28 cellular contexts compared by ENCODE assay signal in the genomic region with DNA sequence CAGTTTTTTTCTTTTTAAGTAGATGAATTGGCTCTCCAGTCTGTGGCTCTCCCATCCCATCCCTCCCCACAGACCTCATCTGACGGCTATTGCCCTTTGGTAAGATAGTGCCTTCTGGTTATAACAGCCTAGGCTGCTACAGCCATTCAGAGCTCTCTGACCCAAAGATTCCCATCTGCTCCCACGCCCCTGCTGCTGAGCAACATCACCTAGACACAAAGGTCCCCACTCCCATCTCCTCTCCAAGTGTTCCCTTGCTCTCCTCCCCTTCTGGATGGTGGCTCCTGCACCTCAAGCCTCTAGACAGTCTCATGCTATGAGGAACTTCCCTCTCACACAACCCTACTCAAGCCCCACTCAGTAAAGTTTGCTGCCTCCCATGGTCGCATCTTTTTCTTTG. TPM values are rescaled to one million over a fixed set of nuclear protein-coding genes. Genes with fewer than 3 reads are reported as not detected.
"Had no signal": no experiment of that assay in that cellular context is flagged by ENCODE, and none has a peak within 500 bp of the region (broad histone marks: within the 10 kb centered on the region; RNA-seq: fewer than 3 reads in every experiment).

No MANE protein-coding gene starts in this region.

- H3K4me1 ChIP-seq: adrenal gland had no signal

- H3K4me3 ChIP-seq: adrenal gland, body of pancreas had no signal

- H3K9me3 ChIP-seq: adrenal gland, body of pancreas had no signal

- H3K36me3 ChIP-seq: adrenal gland, WERI-Rb-1 had no signal

- ATAC-seq: activated CD4-positive, CD25-positive, alpha-beta regulatory T cell treated with anti-CD3 and anti-CD28 coated beads, Interleukin-2, amount 50 U/mL, for 24 hours; activated CD8-positive, alpha-beta T cell treated with anti-CD3 and anti-CD28 coated beads, Interleukin-2, amount 10 ng/mL, durations not matched to agents 7 days and 5 days; activated naive CD8-positive, alpha-beta T cell treated with anti-CD3 and anti-CD28 coated beads, Interleukin-2, amount 50 U/mL, for 24 hours; activated T-cell treated with anti-CD3 and anti-CD28 coated beads, Interleukin-2, amount 50 U/mL, for 4 hours; activated T-helper 17 cell treated with anti-CD3 and anti-CD28 coated beads, Interleukin-2, amount 50 U/mL, for 72 hours; body of pancreas; esophagus mucosa; T-helper 17 cell had no signal

- H3K27ac ChIP-seq: adrenal gland, body of pancreas, WERI-Rb-1 had no signal

- H3K9me3 Mint-ChIP-seq: activated B cell treated with CpG ODN at 0.5 μM for 24 hours; activated CD4-positive, alpha-beta memory T cell treated with anti-CD3 and anti-CD28 coated beads for 36 hours; activated CD4-positive, alpha-beta T cell treated with anti-CD3 and anti-CD28 coated beads, Interleukin-2, amount 10 ng/mL, durations not matched to agents 24 days and 14 days; activated naive CD8-positive, alpha-beta T cell treated with anti-CD3 and anti-CD28 coated beads for 36 hours; activated naive CD8-positive, alpha-beta T cell treated with anti-CD3 and anti-CD28 coated beads, Interleukin-2, amount 50 U/mL, for 24 hours; activated T-cell treated with anti-CD3 and anti-CD28 coated beads, Interleukin-2, amount 50 U/mL, for 4 hours; activated T-helper 17 cell treated with anti-CD3 and anti-CD28 coated beads, Interleukin-2, amount 50 U/mL, for 72 hours; T-helper 2 cell treated with Interferon-gamma antibody and Interleukin-4, amounts not matched to agents 5 μg/mL and 100 μg/mL, for 36 hours had no signal

- H3K4me3 Mint-ChIP-seq: activated B cell treated with CpG ODN at 0.5 μM for 24 hours; activated CD4-positive, alpha-beta memory T cell treated with anti-CD3 and anti-CD28 coated beads for 36 hours; activated CD4-positive, alpha-beta T cell treated with anti-CD3 and anti-CD28 coated beads, Interleukin-2, amount 10 ng/mL, durations not matched to agents 24 days and 14 days; activated CD8-positive, alpha-beta T cell treated with anti-CD3 and anti-CD28 coated beads, Interleukin-2, amount 10 ng/mL, durations not matched to agents 7 days and 5 days; activated naive CD8-positive, alpha-beta T cell treated with anti-CD3 and anti-CD28 coated beads for 36 hours; activated naive CD8-positive, alpha-beta T cell treated with anti-CD3 and anti-CD28 coated beads, Interleukin-2, amount 50 U/mL, for 24 hours; activated T-cell treated with anti-CD3 and anti-CD28 coated beads, Interleukin-2, amount 50 U/mL, for 4 hours; activated T-helper 17 cell treated with anti-CD3 and anti-CD28 coated beads, Interleukin-2, amount 50 U/mL, for 72 hours; T-helper 17 cell; T-helper 2 cell treated with Interferon-gamma antibody and Interleukin-4, amounts not matched to agents 5 μg/mL and 100 μg/mL, for 36 hours had no signal

- DNase-seq: activated B cell treated with CpG ODN at 0.5 μM for 24 hours; activated CD4-positive, alpha-beta memory T cell treated with anti-CD3 and anti-CD28 coated beads for 36 hours; activated CD4-positive, alpha-beta T cell treated with anti-CD3 and anti-CD28 coated beads, Interleukin-2, amount 10 ng/mL, durations not matched to agents 24 days and 14 days; activated CD8-positive, alpha-beta T cell treated with anti-CD3 and anti-CD28 coated beads, Interleukin-2, amount 10 ng/mL, durations not matched to agents 7 days and 5 days; activated gamma-delta T cell; activated naive CD4-positive, alpha-beta T cell; activated naive CD4-positive, alpha-beta T cell treated with anti-CD3 and anti-CD28 coated beads, Interleukin-2, amount 50 U/mL, for 16 hours; activated naive CD8-positive, alpha-beta T cell treated with anti-CD3 and anti-CD28 coated beads for 36 hours; activated naive CD8-positive, alpha-beta T cell treated with anti-CD3 and anti-CD28 coated beads, Interleukin-2, amount 50 U/mL, for 24 hours; activated T-cell treated with anti-CD3 and anti-CD28 coated beads, Interleukin-2, amount 50 U/mL, for 4 hours; amygdala; aorta; body of pancreas; caudate nucleus; effector CD8-positive, alpha-beta T cell; foreskin fibroblast; head of caudate nucleus; T-helper 1 cell; T-helper 17 cell; T1000; WERI-Rb-1 had no signal

- H3K4me1 Mint-ChIP-seq: activated B cell treated with CpG ODN at 0.5 μM for 24 hours; activated CD4-positive, alpha-beta T cell treated with anti-CD3 and anti-CD28 coated beads, Interleukin-2, amount 10 ng/mL, durations not matched to agents 24 days and 14 days; activated T-helper 17 cell treated with anti-CD3 and anti-CD28 coated beads, Interleukin-2, amount 50 U/mL, for 72 hours had no signal

- H3K27ac Mint-ChIP-seq: activated B cell treated with CpG ODN at 0.5 μM for 24 hours; activated CD4-positive, alpha-beta memory T cell treated with anti-CD3 and anti-CD28 coated beads for 36 hours; activated CD4-positive, alpha-beta T cell treated with anti-CD3 and anti-CD28 coated beads, Interleukin-2, amount 10 ng/mL, durations not matched to agents 24 days and 14 days; activated CD8-positive, alpha-beta T cell treated with anti-CD3 and anti-CD28 coated beads, Interleukin-2, amount 10 ng/mL, durations not matched to agents 7 days and 5 days; activated naive CD8-positive, alpha-beta T cell treated with anti-CD3 and anti-CD28 coated beads for 36 hours; activated naive CD8-positive, alpha-beta T cell treated with anti-CD3 and anti-CD28 coated beads, Interleukin-2, amount 50 U/mL, for 24 hours; activated T-helper 17 cell treated with anti-CD3 and anti-CD28 coated beads, Interleukin-2, amount 50 U/mL, for 72 hours; T-helper 17 cell; T-helper 2 cell treated with Interferon-gamma antibody and Interleukin-4, amounts not matched to agents 5 μg/mL and 100 μg/mL, for 36 hours had no signal

- H3K27me3 ChIP-seq: adrenal gland, body of pancreas had no signal

- H3K36me3 Mint-ChIP-seq: activated CD4-positive, alpha-beta memory T cell treated with anti-CD3 and anti-CD28 coated beads for 36 hours; activated naive CD8-positive, alpha-beta T cell treated with anti-CD3 and anti-CD28 coated beads for 36 hours had no signal

RNA-seq across cellular contexts. Expression of a gene that starts 23.7 kb away (rescaled TPM):
- total RNA-seq: activated B cell treated with CpG ODN at 0.5 μM for 24 hours; activated CD4-positive, alpha-beta memory T cell treated with anti-CD3 and anti-CD28 coated beads for 36 hours; activated CD8-positive, alpha-beta T cell treated with anti-CD3 and anti-CD28 coated beads, Interleukin-2, amount 10 ng/mL, durations not matched to agents 7 days and 5 days; activated naive CD8-positive, alpha-beta T cell treated with anti-CD3 and anti-CD28 coated beads for 36 hours; activated T-cell treated with anti-CD3 and anti-CD28 coated beads, Interleukin-2, amount 50 U/mL, for 4 hours; activated T-helper 17 cell treated with anti-CD3 and anti-CD28 coated beads, Interleukin-2, amount 50 U/mL, for 72 hours; adrenal gland; aorta; chondrocyte; dermis microvascular lymphatic vessel endothelial cell; esophagus mucosa; T-helper 17 cell had no signal
- polyA plus RNA-seq: aorta had no signal
